ENCODE assay signal across 1 cellular context in the genomic region with DNA sequence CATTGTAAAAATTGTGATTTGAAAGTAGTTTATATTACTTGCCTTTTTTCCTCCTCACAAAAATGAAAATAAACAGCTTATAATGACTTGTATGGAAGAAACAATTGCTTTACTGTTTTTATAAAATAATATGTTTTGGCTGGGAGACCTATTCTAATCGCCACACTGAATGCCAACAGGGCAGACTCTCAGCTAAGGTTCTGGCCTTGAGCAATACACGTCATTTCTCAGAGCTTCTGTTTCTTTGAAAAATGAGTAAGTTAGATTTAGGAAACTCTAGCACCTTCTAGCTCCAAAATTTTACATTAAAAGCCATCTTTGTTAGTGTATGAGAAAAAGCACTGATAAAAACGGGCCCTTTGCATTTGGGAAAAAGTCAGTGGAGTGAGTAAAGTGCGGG.
TF ChIP-seq lines count a peak whose summit lies in the region.

No MANE protein-coding gene starts in this region.

TF ChIP-seq in WTC11, 78 proteins besides CTCF, POLR2A, EP300 and RAD21:
- TF ChIP-seq ZNF232 (CRISPR knock-in tag; IDR thresholded peaks at IDR 0.05) (no peak), FOXP1 (CRISPR knock-in tag; IDR thresholded peaks at IDR 0.05; ENCODE audit: borderline replicate concordance) (no peak), PRRX2 (CRISPR knock-in tag; IDR thresholded peaks at IDR 0.05) (no peak), ZNF219 (CRISPR knock-in tag; IDR thresholded peaks at IDR 0.05; ENCODE audit: borderline replicate concordance) (no peak), ATF1 (CRISPR knock-in tag; IDR thresholded peaks at IDR 0.05) (no peak), ZNF671 (CRISPR knock-in tag; IDR thresholded peaks at IDR 0.05) (no peak), RELA (CRISPR knock-in tag; IDR thresholded peaks at IDR 0.05; ENCODE audit: borderline replicate concordance) (no peak), CREM (CRISPR knock-in tag; IDR thresholded peaks at IDR 0.05) (no peak), JUN (CRISPR knock-in tag; IDR thresholded peaks at IDR 0.05) (no peak), GTF2I (CRISPR knock-in tag; conservative IDR thresholded peaks at IDR 0.05) (no peak), NR3C1 (CRISPR knock-in tag; conservative IDR thresholded peaks at IDR 0.05; ENCODE audit: low read depth) (no peak), FOXJ3 (CRISPR knock-in tag; IDR thresholded peaks at IDR 0.05; ENCODE audit: borderline replicate concordance) (no peak), CBFB (CRISPR knock-in tag; IDR thresholded peaks at IDR 0.05; ENCODE audit: low read depth) (no peak)
- TF ChIP-seq, protein P1, sequence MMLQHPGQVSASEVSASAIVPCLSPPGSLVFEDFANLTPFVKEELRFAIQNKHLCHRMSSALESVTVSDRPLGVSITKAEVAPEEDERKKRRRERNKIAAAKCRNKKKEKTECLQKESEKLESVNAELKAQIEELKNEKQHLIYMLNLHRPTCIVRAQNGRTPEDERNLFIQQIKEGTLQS (CRISPR knock-in tag; conservative IDR thresholded peaks at IDR 0.05): no peak
- TF ChIP-seq, protein P2, sequence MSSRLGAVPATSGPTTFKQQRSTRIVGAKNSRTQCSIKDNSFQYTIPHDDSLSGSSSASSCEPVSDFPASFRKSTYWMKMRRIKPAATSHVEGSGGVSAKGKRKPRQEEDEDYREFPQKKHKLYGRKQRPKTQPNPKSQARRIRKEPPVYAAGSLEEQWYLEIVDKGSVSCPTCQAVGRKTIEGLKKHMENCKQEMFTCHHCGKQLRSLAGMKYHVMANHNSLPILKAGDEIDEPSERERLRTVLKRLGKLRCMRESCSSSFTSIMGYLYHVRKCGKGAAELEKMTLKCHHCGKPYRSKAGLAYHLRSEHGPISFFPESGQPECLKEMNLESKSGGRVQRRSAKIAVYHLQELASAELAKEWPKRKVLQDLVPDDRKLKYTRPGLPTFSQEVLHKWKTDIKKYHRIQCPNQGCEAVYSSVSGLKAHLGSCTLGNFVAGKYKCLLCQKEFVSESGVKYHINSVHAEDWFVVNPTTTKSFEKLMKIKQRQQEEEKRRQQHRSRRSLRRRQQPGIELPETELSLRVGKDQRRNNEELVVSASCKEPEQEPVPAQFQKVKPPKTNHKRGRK (CRISPR knock-in tag; IDR thresholded peaks at IDR 0.05; ENCODE audit: borderline replicate concordance): no peak
- TF ChIP-seq, protein P3, sequence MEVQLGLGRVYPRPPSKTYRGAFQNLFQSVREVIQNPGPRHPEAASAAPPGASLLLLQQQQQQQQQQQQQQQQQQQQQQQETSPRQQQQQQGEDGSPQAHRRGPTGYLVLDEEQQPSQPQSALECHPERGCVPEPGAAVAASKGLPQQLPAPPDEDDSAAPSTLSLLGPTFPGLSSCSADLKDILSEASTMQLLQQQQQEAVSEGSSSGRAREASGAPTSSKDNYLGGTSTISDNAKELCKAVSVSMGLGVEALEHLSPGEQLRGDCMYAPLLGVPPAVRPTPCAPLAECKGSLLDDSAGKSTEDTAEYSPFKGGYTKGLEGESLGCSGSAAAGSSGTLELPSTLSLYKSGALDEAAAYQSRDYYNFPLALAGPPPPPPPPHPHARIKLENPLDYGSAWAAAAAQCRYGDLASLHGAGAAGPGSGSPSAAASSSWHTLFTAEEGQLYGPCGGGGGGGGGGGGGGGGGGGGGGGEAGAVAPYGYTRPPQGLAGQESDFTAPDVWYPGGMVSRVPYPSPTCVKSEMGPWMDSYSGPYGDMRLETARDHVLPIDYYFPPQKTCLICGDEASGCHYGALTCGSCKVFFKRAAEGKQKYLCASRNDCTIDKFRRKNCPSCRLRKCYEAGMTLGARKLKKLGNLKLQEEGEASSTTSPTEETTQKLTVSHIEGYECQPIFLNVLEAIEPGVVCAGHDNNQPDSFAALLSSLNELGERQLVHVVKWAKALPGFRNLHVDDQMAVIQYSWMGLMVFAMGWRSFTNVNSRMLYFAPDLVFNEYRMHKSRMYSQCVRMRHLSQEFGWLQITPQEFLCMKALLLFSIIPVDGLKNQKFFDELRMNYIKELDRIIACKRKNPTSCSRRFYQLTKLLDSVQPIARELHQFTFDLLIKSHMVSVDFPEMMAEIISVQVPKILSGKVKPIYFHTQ (CRISPR knock-in tag; IDR thresholded peaks at IDR 0.05): no peak
- TF ChIP-seq, protein P4, sequence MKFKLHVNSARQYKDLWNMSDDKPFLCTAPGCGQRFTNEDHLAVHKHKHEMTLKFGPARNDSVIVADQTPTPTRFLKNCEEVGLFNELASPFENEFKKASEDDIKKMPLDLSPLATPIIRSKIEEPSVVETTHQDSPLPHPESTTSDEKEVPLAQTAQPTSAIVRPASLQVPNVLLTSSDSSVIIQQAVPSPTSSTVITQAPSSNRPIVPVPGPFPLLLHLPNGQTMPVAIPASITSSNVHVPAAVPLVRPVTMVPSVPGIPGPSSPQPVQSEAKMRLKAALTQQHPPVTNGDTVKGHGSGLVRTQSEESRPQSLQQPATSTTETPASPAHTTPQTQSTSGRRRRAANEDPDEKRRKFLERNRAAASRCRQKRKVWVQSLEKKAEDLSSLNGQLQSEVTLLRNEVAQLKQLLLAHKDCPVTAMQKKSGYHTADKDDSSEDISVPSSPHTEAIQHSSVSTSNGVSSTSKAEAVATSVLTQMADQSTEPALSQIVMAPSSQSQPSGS (CRISPR knock-in tag; IDR thresholded peaks at IDR 0.05; ENCODE audit: borderline replicate concordance, low read depth): no peak
- TF ChIP-seq, protein P5, sequence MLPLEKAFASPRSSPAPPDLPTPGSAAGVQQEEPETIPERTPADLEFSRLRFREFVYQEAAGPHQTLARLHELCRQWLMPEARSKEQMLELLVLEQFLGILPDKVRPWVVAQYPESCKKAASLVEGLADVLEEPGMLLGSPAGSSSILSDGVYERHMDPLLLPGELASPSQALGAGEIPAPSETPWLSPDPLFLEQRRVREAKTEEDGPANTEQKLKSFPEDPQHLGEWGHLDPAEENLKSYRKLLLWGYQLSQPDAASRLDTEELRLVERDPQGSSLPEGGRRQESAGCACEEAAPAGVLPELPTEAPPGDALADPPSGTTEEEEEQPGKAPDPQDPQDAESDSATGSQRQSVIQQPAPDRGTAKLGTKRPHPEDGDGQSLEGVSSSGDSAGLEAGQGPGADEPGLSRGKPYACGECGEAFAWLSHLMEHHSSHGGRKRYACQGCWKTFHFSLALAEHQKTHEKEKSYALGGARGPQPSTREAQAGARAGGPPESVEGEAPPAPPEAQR (CRISPR knock-in tag; IDR thresholded peaks at IDR 0.05): no peak
- TF ChIP-seq, protein P6, sequence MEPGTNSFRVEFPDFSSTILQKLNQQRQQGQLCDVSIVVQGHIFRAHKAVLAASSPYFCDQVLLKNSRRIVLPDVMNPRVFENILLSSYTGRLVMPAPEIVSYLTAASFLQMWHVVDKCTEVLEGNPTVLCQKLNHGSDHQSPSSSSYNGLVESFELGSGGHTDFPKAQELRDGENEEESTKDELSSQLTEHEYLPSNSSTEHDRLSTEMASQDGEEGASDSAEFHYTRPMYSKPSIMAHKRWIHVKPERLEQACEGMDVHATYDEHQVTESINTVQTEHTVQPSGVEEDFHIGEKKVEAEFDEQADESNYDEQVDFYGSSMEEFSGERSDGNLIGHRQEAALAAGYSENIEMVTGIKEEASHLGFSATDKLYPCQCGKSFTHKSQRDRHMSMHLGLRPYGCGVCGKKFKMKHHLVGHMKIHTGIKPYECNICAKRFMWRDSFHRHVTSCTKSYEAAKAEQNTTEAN (CRISPR knock-in tag; IDR thresholded peaks at IDR 0.05): no peak
